1 cellular context compared by ENCODE assay signal in genomic region chr9:40993375-40993774, GRCh38.
A peak's percentile ranks its signal among the peaks of the same experiment; 100 is the strongest.
TF ChIP-seq lines count a peak whose summit lies in the region.

No MANE protein-coding gene starts in this region.

TF ChIP-seq in IMR-90, 13 proteins besides CTCF, POLR2A, EP300 and RAD21:
- TF ChIP-seq MAFK (IDR thresholded peaks at IDR 0.05; ENCODE audit: low read depth, low read length): peak; percentile 55
